15 cellular contexts compared by ENCODE assay signal in genomic region chr3:197353001-197353866, GRCh38. TPM values are rescaled to one million over a fixed set of nuclear protein-coding genes. Genes with fewer than 3 reads are reported as not detected.
DNase-seq lines count a peak whose midpoint lies in the region; ATAC-seq and TF ChIP-seq lines count a peak whose summit lies in the region.
"Had no signal": no experiment of that assay in that cellular context is flagged by ENCODE, and none has a peak within 500 bp of the region (broad histone marks: within the 10 kb centered on the region; RNA-seq: fewer than 3 reads in every experiment).

No MANE protein-coding gene starts in this region.

- H2BK15ac ChIP-seq in IMR-90 (ENCODE audit: low read depth, low read length) = no peak overlapping the region

- H4K91ac ChIP-seq in IMR-90 (ENCODE audit: insufficient read depth, low read depth, low read length) = no peak overlapping the region

- H4K8ac ChIP-seq in IMR-90 (ENCODE audit: low read depth in 2 of 2, low read length in 2 of 2) = 0 out of 4 replicates have a peak overlapping the region, but pooled peaks of 1 of the 2 experiments have one; percentile 65

- CTCF ChIA-PET in IMR-90 (lab: Yijun Ruan, JAX) = no interaction called here

- H4K5ac ChIP-seq in IMR-90 (ENCODE audit: low read depth, low read length) = no peak overlapping the region

- H3K27me3 ChIP-seq in IMR-90 (ENCODE audit: control insufficient read depth, insufficient read depth, low read length) (no peaks in the 10 kb centered on the region; the same call in 1 of the 2 replicates), rectal smooth muscle tissue (ENCODE audit: control insufficient read depth, insufficient read depth, low read length) (no peaks in the 10 kb centered on the region), colonic mucosa (no peaks in the 10 kb centered on the region)
- H3K27me3 ChIP-seq: foreskin keratinocyte had no signal

- H3K27me3 Mint-ChIP-seq in chondrocyte (ENCODE audit: low read depth) = no peaks in the 10 kb centered on the region

- H3K9me3 ChIP-seq in IMR-90 (ENCODE audit: control insufficient read depth, insufficient read depth, low read length) (no peaks in the 10 kb centered on the region), colonic mucosa (no peaks in the 10 kb centered on the region)

- no peak overlapping the region for H3K4me2 ChIP-seq in IMR-90 (ENCODE audit: low read depth, low read length)

- peaks cover 16% of the 10 kb centered on the region for H3K4me1 ChIP-seq in IMR-90 (ENCODE audit: control insufficient read depth, insufficient read depth, low read length)
- peaks cover 18% of the 10 kb centered on the region for H3K4me1 ChIP-seq in rectal smooth muscle tissue (ENCODE audit: control insufficient read depth, insufficient read depth, low read length)
- no peaks in the 10 kb centered on the region for H3K4me1 ChIP-seq in colonic mucosa
- H3K4me1 ChIP-seq: foreskin keratinocyte had no signal

- H3K4me1 Mint-ChIP-seq in chondrocyte (ENCODE audit: low read depth) = peaks cover 42% of the 10 kb centered on the region

- no peak overlapping the region for H2BK20ac ChIP-seq in IMR-90 (ENCODE audit: low read depth, low read length)

- H3K36me3 ChIP-seq in IMR-90 (ENCODE audit: control insufficient read depth, insufficient read depth, low read length) (no peaks in the 10 kb centered on the region), rectal smooth muscle tissue (ENCODE audit: control insufficient read depth, insufficient read depth, low read length) (no peaks in the 10 kb centered on the region), colonic mucosa (no peaks in the 10 kb centered on the region)

- intact Hi-C loops in IMR-90 (cut with micrococcal nuclease) = no loop called here
- intact Hi-C loops in colonic mucosa (cut with DNase I) = no loop called here

- in situ Hi-C loops in IMR-90 (cut with MboI; ENCODE audit: low sequenced_read_pairs) = no loop called here

- H3K18ac ChIP-seq in IMR-90 (ENCODE audit: low read depth, low read length) = no peak overlapping the region

- BruUV-seq in IMR-90 (replicated peaks; lab: Mats Ljungman, UMichigan) = no TSS peak

- POLR2A ChIA-PET in IMR-90 (lab: Charles Lee; ENCODE audit: unreplicated experiment) = interaction anchor here (0.6 kb wide), 1 partner anchor 14 kb away, joined by 4 read pairs; no protein-coding TSS in a partner anchor

- H2BK120ac ChIP-seq in IMR-90 (ENCODE audit: low read depth, low read length) = no peak overlapping the region

- peak overlapping the region; percentile 1; the same call in 1 of the 2 replicates for H3K27ac ChIP-seq in C4-2B
- H3K27ac ChIP-seq in IMR-90 (ENCODE audit: insufficient read depth, low read length) = no peak overlapping the region
- H3K27ac ChIP-seq in rectal smooth muscle tissue (ENCODE audit: low read depth, low read length) = peak overlapping the region; percentile 21
- H3K27ac ChIP-seq in colonic mucosa = no peak overlapping the region
- H3K27ac ChIP-seq: foreskin keratinocyte had no signal

- H4K20me1 ChIP-seq in IMR-90 (ENCODE audit: insufficient read depth, low read length) = no peaks in the 10 kb centered on the region

- no peak overlapping the region for H2AK9ac ChIP-seq in IMR-90 (replicated peaks; ENCODE audit: low read depth, low read length, poor library complexity)

- H3K4me3 Mint-ChIP-seq in chondrocyte (ENCODE audit: unreplicated experiment) = no peak overlapping the region

- peaks cover 5% of the 10 kb centered on the region for H3K9me1 ChIP-seq in IMR-90 (ENCODE audit: insufficient read depth, low read length)

- H3K27ac Mint-ChIP-seq in chondrocyte (ENCODE audit: unreplicated experiment) = peak overlapping the region; percentile 43

- no peak overlapping the region for H3K4ac ChIP-seq in IMR-90 (ENCODE audit: low read depth, low read length)

- no peak for TF ChIP-seq CTCF in C4-2B (conservative IDR thresholded peaks at IDR 0.05)
- no peak for TF ChIP-seq CTCF in IMR-90 (conservative IDR thresholded peaks at IDR 0.05; ENCODE audit: low read depth, low read length)
- TF ChIP-seq CTCF in chondrocyte (IDR thresholded peaks at IDR 0.05) = no peak
- TF ChIP-seq CTCF in colonic mucosa (IDR thresholded peaks at IDR 0.05) = no peak

- H2AK5ac ChIP-seq in IMR-90 (ENCODE audit: low read depth, low read length) = peak overlapping the region; percentile 43; the same call in 1 of the 2 replicates

- dilution Hi-C loops in IMR-90 (cut with HindIII; ENCODE audit: low sequenced_read_pairs, unreplicated experiment) = no loop called here

- H3K23ac ChIP-seq in IMR-90 (ENCODE audit: low read depth, low read length) = no peak overlapping the region

- TF ChIP-seq RAD21 in IMR-90 (IDR thresholded peaks at IDR 0.05; ENCODE audit: low read length) = no peak

- H3K4me3 ChIP-seq in IMR-90 (ENCODE audit: insufficient read depth, low read depth, low read length) (no peak overlapping the region), rectal smooth muscle tissue (ENCODE audit: low read length) (no peak overlapping the region), colonic mucosa (no peak overlapping the region)

- 93% methylated on average over 3 of the region's 8 CpGs; no CpG with 5 or more reads in 1 of the 2 experiments for WGBS in IMR-90 (ENCODE audit: extremely low coverage in 2 of 2, insufficient read length in 1 of 2), 2 experiments

- H3K36me3 Mint-ChIP-seq in chondrocyte (ENCODE audit: low read depth) = no peaks in the 10 kb centered on the region

- DNase-seq in IMR-90 (no peak), chondrocyte (ENCODE audit: low spot score) (no peak), SHP77 (lab: John Stamatoyannopoulos, UW) (no peak), colonic mucosa (no peak), hepatic stellate cell (ENCODE audit: low spot score) (no peak)
- DNase-seq: activated CD4-positive, alpha-beta T cell treated with anti-CD3 and anti-CD28 coated beads for 4 hours; activated naive CD4-positive, alpha-beta T cell; COR-L47; foreskin keratinocyte; NCI-H1694 treated with DMSO at 0.1 percent for 48 hours; NCI-H526; stimulated activated naive CD4-positive, alpha-beta T cell had no signal

- ATAC-seq in IMR-90 (ENCODE audit: low read depth) = no peak
- ATAC-seq in GM18873 (IDR thresholded peaks at IDR 0.05; ENCODE audit: low FRiP score, unreplicated experiment) = no peak
- ATAC-seq: foreskin keratinocyte had no signal

- H3K14ac ChIP-seq in IMR-90 (replicated peaks; ENCODE audit: low read depth, low read length) = no peak overlapping the region

- H2BK5ac ChIP-seq in IMR-90 (ENCODE audit: low read depth, low read length, poor library complexity, severe bottlenecking) = no peak overlapping the region

- H3K9me3 Mint-ChIP-seq in chondrocyte (ENCODE audit: low read depth) = no peaks in the 10 kb centered on the region

- no peak overlapping the region for H2AFZ ChIP-seq in IMR-90 (replicated peaks; ENCODE audit: low read length, poor library complexity)

- no peak overlapping the region for H3K56ac ChIP-seq in IMR-90 (ENCODE audit: extremely low read depth, insufficient read depth, low read length)

- H3K9ac ChIP-seq in IMR-90 (ENCODE audit: low read depth, low read length) = no peak overlapping the region
- H3K9ac ChIP-seq in rectal smooth muscle tissue (ENCODE audit: low read length) = no peak overlapping the region
- H3K9ac ChIP-seq in colonic mucosa (ENCODE audit: low read depth in 2 of 2, low read length in 2 of 2) = no peak overlapping the region

- no peak for TF ChIP-seq POLR2A in IMR-90 (IDR thresholded peaks at IDR 0.05; ENCODE audit: low read depth, low read length)

- H3K79me1 ChIP-seq in IMR-90 (ENCODE audit: low read depth in 1 of 2, low read length in 2 of 2) = no peaks in the 10 kb centered on the region

TF ChIP-seq in IMR-90, 13 proteins besides CTCF, POLR2A, EP300 and RAD21:
- no peak for TF ChIP-seq BHLHE40 (IDR thresholded peaks at IDR 0.05; ENCODE audit: low read depth, low read length)

RNA-seq across cellular contexts. Expression of gene DLG1, which starts 54.8 kb away (rescaled TPM):
- total RNA-seq in IMR-90 (2012; rRNA removed) = 57.7 and 58.6 TPM in 2 replicates
- polyA plus RNA-seq in IMR-90 (2012; rRNA removed) = 18.7 and 21.2 TPM in 2 replicates
- polyA plus RNA-seq in IMR-90 (2012; cell fraction: cytosol; rRNA removed) = 3.7 and 4.9 TPM in 2 replicates
- polyA plus RNA-seq in IMR-90 (2012; cell fraction: nucleus; rRNA removed; ENCODE audit: low replicate concordance) = 5.5 and 51.9 TPM in 2 replicates
- 117 to 166 TPM (median 157 TPM) in 3 replicates for total RNA-seq in chondrocyte
- 100 to 1,000 TPM; 115 to 124 TPM for total RNA-seq in colonic mucosa

Comparison
In these comparisons a context has a peak if more than half of its experiments do, and no peak if none do; other contexts are left out.
1. H3K27ac ChIP-seq: peak in C4-2B (single experiment) and rectal smooth muscle tissue (single experiment); none in IMR-90 (single experiment) and colonic mucosa (single experiment).